ENCODE assay signal across 16 cellular contexts in the genomic region with DNA sequence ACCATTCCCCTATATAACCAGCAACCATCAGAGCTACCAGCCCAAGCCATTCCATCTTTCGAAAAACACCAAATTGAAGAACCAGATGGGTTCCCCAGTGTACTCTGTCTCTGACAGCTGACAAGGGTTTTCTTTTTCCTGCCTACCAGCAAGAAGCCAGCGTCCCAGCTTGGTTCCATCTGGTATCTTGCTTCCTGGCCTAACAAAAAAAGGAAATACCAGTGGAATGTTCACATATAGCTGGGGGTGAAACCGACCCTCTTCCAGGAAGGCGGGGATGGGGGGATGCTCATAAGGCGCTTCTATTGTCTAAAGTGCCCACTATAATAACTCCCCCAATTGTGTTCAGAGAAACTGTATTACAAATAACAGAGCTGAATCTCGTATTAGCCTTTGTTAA.
DNase-seq lines count a peak whose midpoint lies in the region; ATAC-seq, FAIRE-seq and TF ChIP-seq lines count a peak whose summit lies in the region.
"Had no signal": no experiment of that assay in that cellular context is flagged by ENCODE, and none has a peak within 500 bp of the region (broad histone marks: within the 10 kb centered on the region; RNA-seq: fewer than 3 reads in every experiment).

No MANE protein-coding gene starts in this region.

- H3K4me1 ChIP-seq in K562 (replicated peaks in 1 of 2; ENCODE audit: control insufficient read depth in 2 of 2, insufficient read depth in 2 of 2, low read length in 2 of 2) (peaks cover 4 to 17% of the 10 kb centered on the region in 2 experiments; a peak in 3 of 5 replicates), endothelial cell of umbilical vein (ENCODE audit: control insufficient read depth, extremely low read depth, insufficient read depth, low read length) (peaks cover 26% of the 10 kb centered on the region), mesodermal cell (ENCODE audit: control insufficient read depth, insufficient read depth, low read length, poor library complexity, severe bottlenecking) (peaks cover 11% of the 10 kb centered on the region)
- H3K4me1 ChIP-seq: A549, BLaER1 had no signal

- H3K9ac ChIP-seq in K562 (ENCODE audit: insufficient read depth in 1 of 2, low read depth in 2 of 2, low read length in 2 of 2) = no peak overlapping the region
- H3K9ac ChIP-seq in endothelial cell of umbilical vein (replicated peaks; ENCODE audit: extremely low read depth, insufficient read depth, low read length) = peak overlapping the region; percentile 28
- H3K9ac ChIP-seq: BLaER1 had no signal

- H3K27me3 ChIP-seq in K562 (ENCODE audit: control insufficient read depth in 2 of 2, insufficient read depth in 2 of 2, low read length in 2 of 2) = no peaks in the 10 kb centered on the region
- H3K27me3 ChIP-seq in endothelial cell of umbilical vein (ENCODE audit: control insufficient read depth in 2 of 2, insufficient read depth in 2 of 2, low read length in 2 of 2) = no peaks in the 10 kb centered on the region
- H3K27me3 ChIP-seq: BLaER1 had no signal

- no peak for TF ChIP-seq RAD21 in K562 (CRISPR knock-in tag; conservative IDR thresholded peaks at IDR 0.05 in 1 of 2, IDR thresholded peaks at IDR 0.05 in 1 of 2)

- no peak for ATAC-seq in K562
- ATAC-seq: A549 had no signal

- FAIRE-seq in K562 (lab: Jason Lieb, UNC) = no peak
- FAIRE-seq in endothelial cell of umbilical vein (lab: Jason Lieb, UNC) = peak; percentile 98
- FAIRE-seq: A549, G401.6, GM12892 had no signal

- H3K79me2 ChIP-seq in K562 (ENCODE audit: control insufficient read depth, insufficient read depth, low read length) (no peaks in the 10 kb centered on the region), endothelial cell of umbilical vein (ENCODE audit: control insufficient read depth, insufficient read depth, low read length) (no peaks in the 10 kb centered on the region)

- H3K36me3 ChIP-seq in K562 (ENCODE audit: control insufficient read depth, insufficient read depth, low read length) (peaks cover 4% of the 10 kb centered on the region; the same call in 1 of the 3 replicates), endothelial cell of umbilical vein (ENCODE audit: control insufficient read depth in 2 of 2, extremely low read depth in 1 of 2, insufficient read depth in 2 of 2, low read length in 2 of 2) (no peaks in the 10 kb centered on the region), mesodermal cell (ENCODE audit: control insufficient read depth, insufficient read depth, low read length) (peaks cover 49% of the 10 kb centered on the region)

- no peaks in the 10 kb centered on the region; the same call in 1 of the 2 replicates for H4K20me1 ChIP-seq in K562 (replicated peaks; ENCODE audit: control insufficient read depth, insufficient read depth, low read length)
- no peaks in the 10 kb centered on the region for H4K20me1 ChIP-seq in endothelial cell of umbilical vein (replicated peaks; ENCODE audit: control insufficient read depth, extremely low read depth, insufficient read depth, low read length)

- CTCF ChIA-PET in K562 (lab: Yijun Ruan, JAX; ENCODE audit: low intra/inter-chr PET ratio) (no interaction called here), endothelial cell of umbilical vein (lab: Charles Lee) (interaction anchor here (0.9 to 5.3 kb wide), 11 partner anchors 11 to 294 kb away, joined by 3 to 40 read pairs (median 6); no protein-coding TSS in a partner anchor), RWPE1 (lab: Yijun Ruan, JAX) (interaction anchor here (0.5 kb wide), 1 partner anchor 634 kb away, joined by 3 read pairs; no protein-coding TSS in a partner anchor)

- dilution Hi-C loops in endothelial cell of umbilical vein (cut with MboI; ENCODE audit: extremely low pct_ligation_motif_present, low sequenced_read_pairs) = no loop called here

- in situ Hi-C loops in K562 (cut with MboI) = no loop called here
- in situ Hi-C loops in GM13977 (cut with MboI; ENCODE audit: low pct_unique_long_range_greater_than_20kb, low sequenced_read_pairs, unreplicated experiment) = no loop called here

- TF ChIP-seq CTCF in K562 (IDR thresholded peaks at IDR 0.05 in 2 of 3, conservative IDR thresholded peaks at IDR 0.05 in 1 of 3; ENCODE audit: insufficient read depth in 2 of 3, low read depth in 1 of 3, low read length in 3 of 3) (no peak), endothelial cell of umbilical vein (IDR thresholded peaks at IDR 0.05; ENCODE audit: extremely low read depth in 1 of 2, insufficient read depth in 1 of 2, low read depth in 1 of 2, low read length in 2 of 2) (no peak), RWPE1 (conservative IDR thresholded peaks at IDR 0.05; ENCODE audit: low read depth) (no peak), GM13977 (IDR thresholded peaks at IDR 0.05; ENCODE audit: extremely low read depth, insufficient read depth, missing control alignments) (no peak)

- POLR2A ChIA-PET in K562 (lab: Yijun Ruan, JAX) (interaction anchor here (1.1 to 2.3 kb wide), 2 partner anchors 10 to 11 kb away, joined by 5 to 15 read pairs; no protein-coding TSS in a partner anchor), endothelial cell of umbilical vein (lab: Charles Lee) (interaction anchor here (0.8 to 1.2 kb wide), 2 partner anchors 12 to 16 kb away, joined by 4 to 6 read pairs; no protein-coding TSS in a partner anchor), RWPE1 (lab: Yijun Ruan, JAX; ENCODE audit: low non-redundant PET) (no interaction called here)

- intact Hi-C loops in K562 (cut with micrococcal nuclease) (no loop called here), endothelial cell of umbilical vein (cut with micrococcal nuclease) (loop anchor here (1.0 to 2.0 kb wide), 4 partner anchors 33 to 59 kb away; no protein-coding TSS in a partner anchor)

- H3K27ac ChIP-seq in K562 (ENCODE audit: extremely low read depth, low read depth, low read length) (peak overlapping the region; percentile 62; the same call in 1 of the 3 replicates), endothelial cell of umbilical vein (ENCODE audit: insufficient read depth, low read depth, low read length) (peak overlapping the region; percentile 76), mesodermal cell (ENCODE audit: low read depth, low read length, severe bottlenecking) (peak overlapping the region; percentile 10), RWPE1 (no peak overlapping the region)
- H3K27ac ChIP-seq: A549, BLaER1, HL-60 had no signal

- TF ChIP-seq POLR2A in K562 (conservative IDR thresholded peaks at IDR 0.05) (no peak), endothelial cell of umbilical vein (IDR thresholded peaks at IDR 0.05; ENCODE audit: low read depth, low read length) (no peak)

- H3K9me3 ChIP-seq in K562 (replicated peaks; ENCODE audit: control insufficient read depth, insufficient read depth, low read depth, low read length) (peaks cover 24% of the 10 kb centered on the region), endothelial cell of umbilical vein (replicated peaks; ENCODE audit: control insufficient read depth, insufficient read depth, low read length) (no peaks in the 10 kb centered on the region), mesodermal cell (ENCODE audit: control insufficient read depth, low read length) (peaks cover 15% of the 10 kb centered on the region)

- DNase-seq in NCI-H1694 treated with DMSO at 0.1 percent for 48 hours (lab: John Stamatoyannopoulos, UW) (peak; percentile 37), K562 (ENCODE audit: extremely low read depth in 1 of 4, low spot score in 3 of 4) (no peak), endothelial cell of umbilical vein (ENCODE audit: low read depth, low spot score) (peak; percentile 88), CD1c-positive myeloid dendritic cell (ENCODE audit: extremely low spot score) (no peak), RWPE1 (ENCODE audit: low spot score) (no peak), GM13977 (ENCODE audit: low spot score) (no peak)
- DNase-seq: CD4-positive, CD25-positive, alpha-beta regulatory T cell; DMS79; HCEC 1CT; HFFc6 had no signal

- H2AFZ ChIP-seq in K562 (ENCODE audit: low read depth, low read length) = no peak overlapping the region
- no peak overlapping the region for H2AFZ ChIP-seq in endothelial cell of umbilical vein (ENCODE audit: low read depth, low read length)

- BruUV-seq in K562 (replicated peaks; lab: Mats Ljungman, UMichigan) (no TSS peak), endothelial cell of umbilical vein (replicated peaks; lab: Mats Ljungman, UMichigan) (no TSS peak)

- H3K4me3 ChIP-seq in K562 (no peak overlapping the region), endothelial cell of umbilical vein (replicated peaks in 1 of 3; ENCODE audit: insufficient read depth in 1 of 3, low read depth in 1 of 3, low read length in 3 of 3) (no peak overlapping the region), mesodermal cell (ENCODE audit: extremely low read depth, insufficient read depth, low read length, poor library complexity, severe bottlenecking) (no peak overlapping the region)
- H3K4me3 ChIP-seq: A549, BLaER1 had no signal

- 74% methylated on average over 6 of the region's 6 CpGs for WGBS in K562 (ENCODE audit: insufficient coverage, low coverage, missing lambda C conversion rate)
- 66 to 90% methylated on average over 2 to 3 of the region's 6 CpGs for WGBS in mesodermal cell (ENCODE audit: insufficient coverage in 2 of 2), 2 experiments

- H3K9me1 ChIP-seq in K562 (ENCODE audit: control insufficient read depth, insufficient read depth, low read length) (no peaks in the 10 kb centered on the region), endothelial cell of umbilical vein (replicated peaks; ENCODE audit: control insufficient read depth, extremely low read depth, insufficient read depth, low read length) (no peaks in the 10 kb centered on the region)

- H3K4me2 ChIP-seq in K562 (ENCODE audit: insufficient read depth, low read length) (no peak overlapping the region), endothelial cell of umbilical vein (ENCODE audit: insufficient read depth, low read length) (peak overlapping the region; percentile 45)
- H3K4me2 ChIP-seq: A549, BLaER1 had no signal

- no peak for TF ChIP-seq EP300 in K562 (IDR thresholded peaks at IDR 0.05; ENCODE audit: low read length)

TF ChIP-seq in K562, 482 proteins besides CTCF, POLR2A, EP300 and RAD21 (continues in another document):
- TF ChIP-seq, protein P1, sequence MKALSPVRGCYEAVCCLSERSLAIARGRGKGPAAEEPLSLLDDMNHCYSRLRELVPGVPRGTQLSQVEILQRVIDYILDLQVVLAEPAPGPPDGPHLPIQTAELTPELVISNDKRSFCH (CRISPR knock-in tag; IDR thresholded peaks at IDR 0.05) = no peak
- TF ChIP-seq, protein P1 (tag; IDR thresholded peaks at IDR 0.05) = no peak

TF ChIP-seq in endothelial cell of umbilical vein, 7 proteins besides CTCF, POLR2A, EP300 and RAD21:
- TF ChIP-seq POLR2AphosphoS5 (IDR thresholded peaks at IDR 0.05; ENCODE audit: insufficient read depth, low read depth, low read length) (no peak), JUN (IDR thresholded peaks at IDR 0.05; ENCODE audit: borderline replicate concordance, insufficient read depth, insufficient read length, low read depth) (no peak), MYC (IDR thresholded peaks at IDR 0.05; ENCODE audit: low read depth, low read length) (no peak), FOS (IDR thresholded peaks at IDR 0.05; ENCODE audit: borderline replicate concordance, insufficient read depth, low read length) (no peak), GATA2 (IDR thresholded peaks at IDR 0.05; ENCODE audit: insufficient read depth, insufficient read length, low read depth, low read length) (no peak)

Comparison
In these comparisons a context has a peak if more than half of its experiments do, and no peak if none do; other contexts are left out.
1. DNase-seq: peak in NCI-H1694 treated with DMSO at 0.1 percent for 48 hours (single experiment) and endothelial cell of umbilical vein (single experiment); none in K562 (0 of 4), CD1c-positive myeloid dendritic cell (single experiment), RWPE1 (single experiment) and GM13977 (single experiment).